Comparison of ENCODE assay signal across 26 cellular contexts in the genomic region with DNA sequence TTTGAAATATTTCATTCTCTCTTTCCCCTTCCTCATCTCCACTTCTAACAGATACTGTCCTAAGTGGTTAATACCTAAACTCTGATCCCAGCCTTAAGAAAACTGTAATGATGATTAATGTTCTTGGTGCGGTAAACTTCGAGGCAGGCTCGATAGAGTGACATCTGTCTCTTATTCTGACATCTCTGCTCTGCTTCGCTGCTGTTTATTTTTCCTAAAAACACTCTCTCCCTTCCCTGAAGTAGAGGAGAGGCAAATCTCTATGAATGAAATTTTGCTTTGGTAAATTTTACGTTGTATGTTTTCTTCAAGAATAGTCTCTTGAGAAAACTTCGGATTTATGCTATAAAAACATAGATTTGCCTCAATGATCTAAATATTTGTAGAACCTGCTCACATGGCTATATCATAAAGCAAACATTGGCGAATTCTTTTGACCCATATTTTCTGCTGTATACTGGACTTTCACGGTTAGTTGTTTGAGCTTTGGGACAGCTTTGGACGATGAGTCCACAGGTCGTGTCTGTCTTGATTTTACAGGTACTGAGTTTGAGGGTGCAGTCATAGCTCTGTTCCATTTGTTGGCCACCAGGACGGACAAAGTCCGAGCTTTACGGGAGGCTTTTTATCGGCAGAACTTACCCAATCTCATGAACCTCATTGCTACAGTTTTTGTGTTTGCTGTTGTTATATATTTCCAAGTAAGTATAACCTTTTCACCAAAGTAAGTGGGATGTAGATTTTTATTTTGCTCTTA.
"Had no signal": no experiment of that assay in that cellular context is flagged by ENCODE, and none has a peak within 500 bp of the region (broad histone marks: within the 10 kb centered on the region; RNA-seq: fewer than 3 reads in every experiment).

No MANE protein-coding gene starts in this region.

- H3K27me3 Mint-ChIP-seq: activated naive CD8-positive, alpha-beta T cell treated with anti-CD3 and anti-CD28 coated beads, Interleukin-2, amount 10 ng/mL, durations not matched to agents 7 days and 5 days had no signal

- H3K9me3 Mint-ChIP-seq: activated naive CD8-positive, alpha-beta T cell treated with anti-CD3 and anti-CD28 coated beads, Interleukin-2, amount 10 ng/mL, durations not matched to agents 7 days and 5 days; activated T-cell treated with anti-CD3 and anti-CD28 coated beads, Interleukin-2, amount 50 U/mL, for 4 hours had no signal

- H3K9me3 ChIP-seq: adrenal gland, SJSA1 had no signal

- H3K27ac Mint-ChIP-seq: activated CD8-positive, alpha-beta T cell treated with anti-CD3 and anti-CD28 coated beads, Interleukin-2, amount 10 ng/mL, durations not matched to agents 7 days and 5 days; activated naive CD8-positive, alpha-beta T cell treated with anti-CD3 and anti-CD28 coated beads, Interleukin-2, amount 10 ng/mL, durations not matched to agents 7 days and 5 days had no signal

- H3K27ac ChIP-seq: adrenal gland, SJSA1 had no signal

- H3K27me3 ChIP-seq: adrenal gland, SJSA1 had no signal

- H3K4me1 ChIP-seq: adrenal gland, SJSA1 had no signal

- H3K4me3 ChIP-seq: adrenal gland, SJSA1 had no signal

- H3K4me3 Mint-ChIP-seq: activated CD8-positive, alpha-beta T cell treated with anti-CD3 and anti-CD28 coated beads, Interleukin-2, amount 10 ng/mL, durations not matched to agents 7 days and 5 days; activated naive CD8-positive, alpha-beta T cell treated with anti-CD3 and anti-CD28 coated beads, Interleukin-2, amount 10 ng/mL, durations not matched to agents 7 days and 5 days; activated T-cell treated with anti-CD3 and anti-CD28 coated beads, Interleukin-2, amount 50 U/mL, for 4 hours had no signal

- H3K4me1 Mint-ChIP-seq: activated naive CD8-positive, alpha-beta T cell treated with anti-CD3 and anti-CD28 coated beads, Interleukin-2, amount 10 ng/mL, durations not matched to agents 7 days and 5 days had no signal

- DNase-seq: activated CD4-positive, alpha-beta T cell treated with anti-CD3 and anti-CD28 coated beads for 48 hours; activated CD4-positive, alpha-beta T cell treated with anti-CD3 and anti-CD28 coated beads, Interleukin-2, amount 50 U/mL, for 4 hours; activated CD4-positive, CD25-positive, alpha-beta regulatory T cell treated with anti-CD3 and anti-CD28 coated beads, Interleukin-2, amount 50 U/mL, for 72 hours; activated CD8-positive, alpha-beta T cell treated with anti-CD3 and anti-CD28 coated beads, Interleukin-2, amount 10 ng/mL, durations not matched to agents 7 days and 5 days; activated naive CD4-positive, alpha-beta T cell treated with anti-CD3 and anti-CD28 coated beads, Interleukin-2, amount 50 U/mL, for 16 hours; activated naive CD8-positive, alpha-beta T cell treated with anti-CD3 and anti-CD28 coated beads, Interleukin-2, amount 10 ng/mL, durations not matched to agents 7 days and 5 days; activated T-cell treated with anti-CD3 and anti-CD28 coated beads, Interleukin-2, amount 50 U/mL, for 4 hours; adrenal gland; anterior cingulate cortex; IMR-90; KG1; NCI-H1092; NCI-H1417; NCI-H1694; NCI-H2029; NCI-H2107; NCI-H2171 treated with DMSO at 0.1 percent for 48 hours; NCI-H226; NCI-H526; NCI-H774; NK-92 treated with Interleukin-12 subunit alpha and Interleukin-12 subunit beta, amount 100 ng/mL, for 24 hours; PC-3; SHP77; SW 1271 had no signal

- ATAC-seq: activated CD8-positive, alpha-beta T cell treated with anti-CD3 and anti-CD28 coated beads, Interleukin-2, amount 10 ng/mL, durations not matched to agents 7 days and 5 days; activated T-cell treated with anti-CD3 and anti-CD28 coated beads, Interleukin-2, amount 50 U/mL, for 4 hours; PC-3; SK-N-SH treated with all-trans-retinoic acid at 6 μM for 48 hours had no signal
